ENCODE assay signal across 1 cellular context in the genomic region with DNA sequence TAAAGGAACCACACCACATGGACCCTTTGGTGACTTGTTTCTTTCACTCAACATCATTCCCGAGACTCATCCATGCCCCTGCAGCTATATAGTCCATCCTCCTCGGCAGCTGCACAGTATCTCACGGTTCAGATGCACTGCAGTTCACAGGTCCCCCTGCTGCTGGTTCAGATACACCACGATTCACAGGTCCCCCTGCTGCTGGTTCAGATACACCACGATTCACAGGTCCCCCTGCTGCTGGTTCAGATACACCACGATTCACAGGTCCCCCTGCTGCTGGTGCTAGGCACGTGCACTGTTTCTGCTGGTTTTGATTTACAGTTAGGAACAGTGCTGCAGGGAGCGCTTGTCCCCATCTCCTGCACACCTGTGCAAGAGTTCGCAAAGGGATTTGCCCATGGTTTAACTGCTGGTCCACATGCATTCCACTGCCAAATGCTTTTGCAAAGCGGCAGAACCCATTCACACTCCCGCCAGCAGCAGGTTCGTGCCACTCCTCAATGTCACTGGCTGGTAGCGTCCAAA.
TF ChIP-seq lines count a peak whose summit lies in the region.

No MANE protein-coding gene starts in this region.

TF ChIP-seq in H1, 55 proteins besides CTCF, POLR2A, EP300 and RAD21:
- TF ChIP-seq TCF12 (IDR thresholded peaks at IDR 0.05; ENCODE audit: low read depth, low read length) = no peak
- TF ChIP-seq SP4 (IDR thresholded peaks at IDR 0.05; ENCODE audit: low read length) = no peak
- TF ChIP-seq, protein P1, sequence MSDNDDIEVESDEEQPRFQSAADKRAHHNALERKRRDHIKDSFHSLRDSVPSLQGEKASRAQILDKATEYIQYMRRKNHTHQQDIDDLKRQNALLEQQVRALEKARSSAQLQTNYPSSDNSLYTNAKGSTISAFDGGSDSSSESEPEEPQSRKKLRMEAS (IDR thresholded peaks at IDR 0.05) = peak; percentile 59
- TF ChIP-seq, protein P2, sequence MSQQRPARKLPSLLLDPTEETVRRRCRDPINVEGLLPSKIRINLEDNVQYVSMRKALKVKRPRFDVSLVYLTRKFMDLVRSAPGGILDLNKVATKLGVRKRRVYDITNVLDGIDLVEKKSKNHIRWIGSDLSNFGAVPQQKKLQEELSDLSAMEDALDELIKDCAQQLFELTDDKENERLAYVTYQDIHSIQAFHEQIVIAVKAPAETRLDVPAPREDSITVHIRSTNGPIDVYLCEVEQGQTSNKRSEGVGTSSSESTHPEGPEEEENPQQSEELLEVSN (IDR thresholded peaks at IDR 0.05) = peak; percentile 22; the same call in 1 of the 2 replicates
- no peak for TF ChIP-seq POU5F1 (IDR thresholded peaks at IDR 0.05; ENCODE audit: low read depth, low read length)
